Comparison of ENCODE assay signal across 19 cellular contexts in the genomic region with DNA sequence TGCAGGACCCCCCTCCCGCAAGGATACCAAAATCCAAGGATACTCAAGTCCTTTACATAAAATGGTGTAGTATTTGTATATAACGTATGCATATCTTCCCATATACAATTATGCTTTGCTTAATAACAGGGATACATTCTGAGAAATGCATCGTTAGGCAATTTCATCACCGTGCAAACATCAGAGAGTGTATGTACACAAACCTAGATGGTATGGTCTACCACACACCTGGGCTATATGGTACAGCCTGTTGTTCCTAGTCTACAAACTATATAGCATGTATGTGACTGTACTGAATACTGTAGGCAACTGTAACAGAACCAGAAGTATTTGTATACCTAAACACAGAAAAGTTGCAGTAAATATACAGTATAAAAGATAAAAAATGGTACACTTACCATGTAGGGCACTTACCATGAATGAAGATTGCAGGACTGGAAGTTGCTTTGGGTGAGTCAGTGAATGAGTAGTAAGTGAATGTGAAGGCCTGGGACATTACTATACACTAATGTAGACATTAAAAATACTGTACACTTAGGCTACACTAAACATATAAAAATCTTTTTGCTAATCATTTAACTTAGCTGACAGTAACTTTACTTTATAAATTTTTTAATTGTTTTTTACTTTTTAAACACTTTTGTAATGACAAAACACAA.
DNase-seq lines count a peak whose midpoint lies in the region; ATAC-seq, FAIRE-seq and TF ChIP-seq lines count a peak whose summit lies in the region.
"Had no signal": no experiment of that assay in that cellular context is flagged by ENCODE, and none has a peak within 500 bp of the region (broad histone marks: within the 10 kb centered on the region; RNA-seq: fewer than 3 reads in every experiment).

No MANE protein-coding gene starts in this region.

- H3K27ac ChIP-seq in mammary epithelial cell (ENCODE audit: insufficient read depth, low read depth, low read length) (no peak overlapping the region), breast epithelium (no peak overlapping the region), K562 (ENCODE audit: extremely low read depth, low read depth, low read length) (no peak overlapping the region), pancreas (no peak overlapping the region)
- H3K27ac ChIP-seq: A549, KMS-11 had no signal

- H3K9me3 ChIP-seq in mammary epithelial cell (replicated peaks; ENCODE audit: insufficient read depth, low read length) (no peaks in the 10 kb centered on the region), breast epithelium (peaks cover 6 to 8% of the 10 kb centered on the region in 2 donors), K562 (replicated peaks; ENCODE audit: control insufficient read depth, insufficient read depth, low read depth, low read length) (no peaks in the 10 kb centered on the region), pancreas (no peaks in the 10 kb centered on the region)
- H3K9me3 ChIP-seq: A549, BE2C had no signal

- H3K4me3 ChIP-seq in mammary epithelial cell (replicated peaks in 1 of 3; ENCODE audit: insufficient read depth in 1 of 3, low read depth in 2 of 3, low read length in 3 of 3) (no peak overlapping the region), breast epithelium (no peak overlapping the region), K562 (no peak overlapping the region), pancreas (no peak overlapping the region)
- H3K4me3 ChIP-seq: A549 had no signal

- in situ Hi-C loops in mammary epithelial cell (cut with MboI; ENCODE audit: low sequenced_read_pairs in 2 of 2), result no loop called here
- in situ Hi-C loops in K562 (cut with MboI), result no loop called here

- no peak for TF ChIP-seq CTCF in mammary epithelial cell (conservative IDR thresholded peaks at IDR 0.05 in 1 of 2, IDR thresholded peaks at IDR 0.05 in 1 of 2; ENCODE audit: extremely low read depth in 1 of 2, insufficient read depth in 1 of 2, low read depth in 1 of 2, low read length in 2 of 2)
- TF ChIP-seq CTCF in breast epithelium (IDR thresholded peaks at IDR 0.05), result no peak
- TF ChIP-seq CTCF in K562 (IDR thresholded peaks at IDR 0.05 in 2 of 3, conservative IDR thresholded peaks at IDR 0.05 in 1 of 3; ENCODE audit: insufficient read depth in 2 of 3, low read depth in 1 of 3, low read length in 3 of 3), result no peak
- TF ChIP-seq CTCF in pancreas (IDR thresholded peaks at IDR 0.05), result no peak

- no peaks in the 10 kb centered on the region for H3K27me3 ChIP-seq in mammary epithelial cell (ENCODE audit: insufficient read depth, low read length)
- H3K27me3 ChIP-seq in breast epithelium, result no peaks in the 10 kb centered on the region
- peaks cover 0 to 8% of the 10 kb centered on the region in 2 experiments; a peak in 2 of 5 replicates for H3K27me3 ChIP-seq in K562 (ENCODE audit: control insufficient read depth in 2 of 2, insufficient read depth in 2 of 2, low read length in 2 of 2)
- H3K27me3 ChIP-seq in pancreas, result no peaks in the 10 kb centered on the region
- H3K27me3 ChIP-seq: BE2C had no signal

- TF ChIP-seq EP300 in K562 (IDR thresholded peaks at IDR 0.05; ENCODE audit: low read length), result no peak

- BruUV-seq in mammary epithelial cell (replicated peaks; lab: Mats Ljungman, UMichigan) (no TSS peak), K562 (replicated peaks; lab: Mats Ljungman, UMichigan) (no TSS peak)

- WGBS in mammary epithelial cell (ENCODE audit: low coverage, missing lambda C conversion rate), result 95% methylated on average over 4 of the region's 4 CpGs
- WGBS in K562 (ENCODE audit: insufficient coverage, low coverage, missing lambda C conversion rate), result 13% methylated on average over 4 of the region's 4 CpGs
- WGBS in pancreas, 2 donors, result 94 to 95% methylated on average over 4 of the region's 4 CpGs

- no peaks in the 10 kb centered on the region for H3K9me1 ChIP-seq in K562 (ENCODE audit: control insufficient read depth, insufficient read depth, low read length)

- DNase-seq in mammary epithelial cell (peak; percentile 11), breast epithelium (ENCODE audit: low spot score in 2 of 2) (no peak), HT1080 (ENCODE audit: low read depth) (peak; percentile 18), K562 (ENCODE audit: extremely low read depth in 1 of 4, low spot score in 3 of 4) (no peak), pancreas (no peak), iPS-NIHi11 (ENCODE audit: low spot score) (no peak)
- DNase-seq: BE2C, NCI-H1092 treated with DMSO at 0.1 percent for 48 hours, NCI-H1694, RPMI8226, SHP77, T-helper 17 cell had no signal

- H3K79me2 ChIP-seq in mammary epithelial cell (ENCODE audit: insufficient read depth, low read length) (no peaks in the 10 kb centered on the region), K562 (ENCODE audit: control insufficient read depth, insufficient read depth, low read length) (no peaks in the 10 kb centered on the region)

- intact Hi-C loops in mammary epithelial cell (cut with micrococcal nuclease), result no loop called here
- intact Hi-C loops in breast epithelium (cut with DNase I; ENCODE audit: low total_unique reads), result loop anchor here (10.0 kb wide), 1 partner anchor 828 kb away; no protein-coding TSS in a partner anchor
- intact Hi-C loops in K562 (cut with micrococcal nuclease), result no loop called here
- intact Hi-C loops in pancreas (cut with DNase I), result no loop called here

- TF ChIP-seq RAD21 in K562 (CRISPR knock-in tag; conservative IDR thresholded peaks at IDR 0.05 in 1 of 2, IDR thresholded peaks at IDR 0.05 in 1 of 2), result no peak

- H3K9ac ChIP-seq in mammary epithelial cell (ENCODE audit: insufficient read depth, low read length), result no peak overlapping the region
- H3K9ac ChIP-seq in K562 (ENCODE audit: insufficient read depth in 1 of 2, low read depth in 2 of 2, low read length in 2 of 2), result no peak overlapping the region
- H3K9ac ChIP-seq: KMS-11 had no signal

- no peaks in the 10 kb centered on the region for H3K4me1 ChIP-seq in mammary epithelial cell (ENCODE audit: insufficient read depth, low read length)
- no peaks in the 10 kb centered on the region for H3K4me1 ChIP-seq in breast epithelium
- no peaks in the 10 kb centered on the region for H3K4me1 ChIP-seq in K562 (replicated peaks in 1 of 2; ENCODE audit: control insufficient read depth in 2 of 2, insufficient read depth in 2 of 2, low read length in 2 of 2)
- no peaks in the 10 kb centered on the region for H3K4me1 ChIP-seq in pancreas
- H3K4me1 ChIP-seq: A549, BE2C had no signal

- H3K36me3 ChIP-seq in mammary epithelial cell (ENCODE audit: insufficient read depth, low read length), result no peaks in the 10 kb centered on the region
- no peaks in the 10 kb centered on the region for H3K36me3 ChIP-seq in breast epithelium
- no peaks in the 10 kb centered on the region for H3K36me3 ChIP-seq in K562 (ENCODE audit: control insufficient read depth, insufficient read depth, low read length)
- no peaks in the 10 kb centered on the region for H3K36me3 ChIP-seq in pancreas
- H3K36me3 ChIP-seq: BE2C had no signal

- no peak overlapping the region for H3K4me2 ChIP-seq in mammary epithelial cell (ENCODE audit: insufficient read depth, low read depth, low read length)
- no peak overlapping the region for H3K4me2 ChIP-seq in K562 (ENCODE audit: insufficient read depth, low read length)
- H3K4me2 ChIP-seq: A549, KMS-11 had no signal

- no peak for FAIRE-seq in K562 (lab: Jason Lieb, UNC)
- peak; percentile 17 for FAIRE-seq in pancreas (lab: Jason Lieb, UNC)
- FAIRE-seq: A549, GM18507, H1, HepG2 had no signal

- dilution Hi-C loops in mammary epithelial cell (cut with HindIII; ENCODE audit: low sequenced_read_pairs), result no loop called here

- H4K20me1 ChIP-seq in mammary epithelial cell (ENCODE audit: insufficient read depth, low read length) (no peaks in the 10 kb centered on the region), K562 (replicated peaks; ENCODE audit: control insufficient read depth, insufficient read depth, low read length) (no peaks in the 10 kb centered on the region)

- TF ChIP-seq POLR2A in breast epithelium (IDR thresholded peaks at IDR 0.05), result no peak
- TF ChIP-seq POLR2A in K562 (conservative IDR thresholded peaks at IDR 0.05), result no peak

- ATAC-seq in K562 (no peak), pancreas (no peak), GM18861 (IDR thresholded peaks at IDR 0.05; ENCODE audit: unreplicated experiment) (no peak), GM21737 (IDR thresholded peaks at IDR 0.05; ENCODE audit: unreplicated experiment) (no peak)
- ATAC-seq: A549, HepG2, T-helper 17 cell had no signal

- POLR2A ChIA-PET in K562 (lab: Yijun Ruan, JAX), result no interaction called here

- CTCF ChIA-PET in mammary epithelial cell (lab: Charles Lee; ENCODE audit: low non-redundant PET), result no interaction called here
- CTCF ChIA-PET in K562 (lab: Yijun Ruan, JAX; ENCODE audit: low intra/inter-chr PET ratio), result no interaction called here

- H2AFZ ChIP-seq in mammary epithelial cell (ENCODE audit: low read depth, low read length), result no peak overlapping the region
- no peak overlapping the region for H2AFZ ChIP-seq in K562 (ENCODE audit: low read depth, low read length)

TF ChIP-seq in K562, 482 proteins besides CTCF, POLR2A, EP300 and RAD21:
- peak; percentile 52 for TF ChIP-seq PRDM10 (IDR thresholded peaks at IDR 0.05; ENCODE audit: partially characterized antibody)
- TF ChIP-seq RBM15 (IDR thresholded peaks at IDR 0.05; ENCODE audit: insufficient read depth, low read length), result no peak

Comparison
In these comparisons a context has a peak if more than half of its experiments do, and no peak if none do; other contexts are left out.
1. DNase-seq: peak in mammary epithelial cell (single experiment) and HT1080 (single experiment); none in breast epithelium (0 of 2), K562 (0 of 4), pancreas (0 of 6) and iPS-NIHi11 (single experiment).